38 cellular contexts compared by ENCODE assay signal in the genomic region with DNA sequence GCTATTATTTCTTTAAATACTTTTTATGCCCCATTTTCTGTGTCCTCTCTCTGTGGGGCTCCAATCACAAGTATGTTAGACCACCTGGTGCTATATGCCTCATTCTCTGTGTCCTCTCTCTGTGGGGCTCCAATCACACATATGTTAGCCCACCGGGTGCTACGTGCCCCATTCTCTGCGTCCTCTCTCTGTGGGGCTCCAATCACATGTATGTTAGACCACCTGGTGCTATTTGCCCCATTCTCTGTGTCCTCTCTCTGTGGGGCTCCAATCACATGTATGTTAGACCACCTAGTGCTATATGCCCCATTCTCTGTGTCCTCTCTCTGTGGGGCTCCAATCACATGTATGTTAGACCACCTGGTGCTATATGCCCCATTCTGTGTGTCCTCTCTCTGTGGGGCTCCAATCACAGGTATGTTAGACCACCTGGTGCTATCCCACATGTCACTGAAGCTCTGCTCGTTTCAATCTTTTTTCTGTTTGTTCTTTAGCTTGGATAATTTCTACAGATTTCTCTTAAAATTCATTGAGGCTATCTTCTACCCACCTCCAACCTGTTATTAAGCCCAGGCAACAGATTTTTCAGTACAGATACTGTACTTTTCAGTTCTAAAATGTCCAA. TPM values are rescaled to one million over a fixed set of nuclear protein-coding genes. Genes with fewer than 3 reads are reported as not detected.
DNase-seq lines count a peak whose midpoint lies in the region; ATAC-seq, FAIRE-seq and TF ChIP-seq lines count a peak whose summit lies in the region.
"Had no signal": no experiment of that assay in that cellular context is flagged by ENCODE, and none has a peak within 500 bp of the region (broad histone marks: within the 10 kb centered on the region; RNA-seq: fewer than 3 reads in every experiment).

No MANE protein-coding gene starts in this region.

- no peak for FAIRE-seq in HepG2 (lab: Jason Lieb, UNC)
- FAIRE-seq: A204.1, A549, D721Med had no signal

- H3K27ac ChIP-seq in HepG2 (ENCODE audit: extremely low read length, insufficient read depth, low read length) (no peak overlapping the region), right lobe of liver (no peak overlapping the region), HEK293 (ENCODE audit: extremely low read depth, low read depth, low read length) (no peak overlapping the region), spleen (no peak overlapping the region)
- H3K27ac ChIP-seq: 22Rv1; A549; BLaER1; BLaER1 treated with 17β-estradiol and CSF1 and Interleukin-3, amounts not matched to agents 10 nM and 100 nM; C4-2B had no signal

- no peak overlapping the region for H3K4me2 ChIP-seq in HepG2 (ENCODE audit: low read depth, low read length)
- H3K4me2 ChIP-seq: A549; BLaER1; BLaER1 treated with 17β-estradiol and CSF1 and Interleukin-3, amounts not matched to agents 10 nM and 100 nM had no signal

- no peaks in the 10 kb centered on the region for H3K4me1 Mint-ChIP-seq in endothelial cell (ENCODE audit: unreplicated experiment)
- no peaks in the 10 kb centered on the region for H3K4me1 Mint-ChIP-seq in stimulated activated naive B cell treated with anti-CD40 and anti-IgM and Interleukin-4, amounts not matched to agents 10 μg/mL and 1 μg/mL and 100 μg/mL, for 72 hours
- H3K4me1 Mint-ChIP-seq: B cell; CD14-positive monocyte; CD8-positive, alpha-beta memory T cell had no signal

- TF ChIP-seq POLR2A in HepG2 (IDR thresholded peaks at IDR 0.05; ENCODE audit: insufficient read depth in 1 of 2, low read depth in 2 of 2, low read length in 2 of 2) (no peak), right lobe of liver (IDR thresholded peaks at IDR 0.05) (no peak), spleen (IDR thresholded peaks at IDR 0.05) (no peak)

- H4K20me1 ChIP-seq in HepG2 (ENCODE audit: insufficient read depth, low read length) = no peaks in the 10 kb centered on the region

- H3K36me3 ChIP-seq in HepG2 (replicated peaks in 1 of 2; ENCODE audit: control insufficient read depth in 1 of 2, insufficient read depth in 2 of 2, low read length in 2 of 2) (0 out of 5 replicates have a peak, but pooled peaks cover 0 to 3% of the 10 kb centered on the region in 2 experiments), right lobe of liver (peaks cover 0 to 4% (median 0%) of the 10 kb centered on the region in 4 donors), HEK293 (ENCODE audit: control insufficient read depth in 2 of 2, insufficient read depth in 1 of 2, low read length in 2 of 2) (no peaks in the 10 kb centered on the region; a peak in 1 of 3 replicates), spleen (peaks cover 0 to 80% (median 15%) of the 10 kb centered on the region in 6 donors)
- H3K36me3 ChIP-seq: BE2C had no signal

- no peak for ATAC-seq in HepG2
- ATAC-seq in right lobe of liver = no peak
- ATAC-seq in stimulated activated naive B cell treated with anti-CD40 and anti-IgM and Interleukin-4, amounts not matched to agents 10 μg/mL and 1 μg/mL and 100 μg/mL, for 72 hours (replicated peaks) = no peak
- ATAC-seq: A549; CD8-positive, alpha-beta T cell had no signal

- H3K27me3 Mint-ChIP-seq in endothelial cell (ENCODE audit: unreplicated experiment) = peaks cover 4% of the 10 kb centered on the region
- H3K27me3 Mint-ChIP-seq in stimulated activated naive B cell treated with anti-CD40 and anti-IgM and Interleukin-4, amounts not matched to agents 10 μg/mL and 1 μg/mL and 100 μg/mL, for 72 hours = no peaks in the 10 kb centered on the region
- H3K27me3 Mint-ChIP-seq: B cell; CD4-positive, alpha-beta memory T cell; CD4-positive, alpha-beta T cell; CD4-positive, CD25-positive, alpha-beta regulatory T cell; CD8-positive, alpha-beta memory T cell had no signal

- no peak for DNase-seq in HepG2 (ENCODE audit: low spot score)
- DNase-seq in right lobe of liver = no peak
- DNase-seq in endothelial cell (ENCODE audit: low spot score) = no peak
- peak; percentile 12 for DNase-seq in spleen
- no peak for DNase-seq in stimulated activated naive B cell treated with anti-CD40 and anti-IgM and Interleukin-4, amounts not matched to agents 10 μg/mL and 1 μg/mL and 100 μg/mL, for 72 hours
- DNase-seq in NCI-H146 treated with DMSO at 0.1 percent for 48 hours (lab: John Stamatoyannopoulos, UW; ENCODE audit: unreplicated experiment) = no peak
- DNase-seq in SIG-M5 (lab: John Stamatoyannopoulos, UW) = no peak
- DNase-seq: 8988T; ACHN; AML-193; BE2C; C1 segment of cervical spinal cord; Caco-2; Calu3; CD4-positive, alpha-beta memory T cell; CD4-positive, alpha-beta T cell; CD4-positive, CD25-positive, alpha-beta regulatory T cell; CD8-positive, alpha-beta memory T cell; CD8-positive, alpha-beta T cell; COR-L47; DMS 273 treated with DMSO at 0.1 percent for 48 hours; DMS153; DMS53; DMS79; DMS79 treated with DMSO at 0.1 percent for 48 hours; DND-41; EL had no signal

- H3K4me3 Mint-ChIP-seq in endothelial cell (ENCODE audit: unreplicated experiment) = peak overlapping the region; percentile 1
- H3K4me3 Mint-ChIP-seq in stimulated activated naive B cell treated with anti-CD40 and anti-IgM and Interleukin-4, amounts not matched to agents 10 μg/mL and 1 μg/mL and 100 μg/mL, for 72 hours = no peak overlapping the region
- H3K4me3 Mint-ChIP-seq: B cell; CD14-positive monocyte; CD4-positive, alpha-beta memory T cell; CD4-positive, alpha-beta T cell; CD4-positive, CD25-positive, alpha-beta regulatory T cell; CD8-positive, alpha-beta memory T cell; CD8-positive, alpha-beta T cell had no signal

- TF ChIP-seq EP300 in HepG2 (IDR thresholded peaks at IDR 0.05; ENCODE audit: low read depth in 2 of 2, low read length in 2 of 2) = no peak
- TF ChIP-seq EP300 in HepG2 (CRISPR knock-in tag; IDR thresholded peaks at IDR 0.05; ENCODE audit: borderline replicate concordance) = no peak

- no peak overlapping the region for H3K9ac ChIP-seq in HepG2 (ENCODE audit: insufficient read depth, low read depth, low read length)
- H3K9ac ChIP-seq: BLaER1; BLaER1 treated with 17β-estradiol and CSF1 and Interleukin-3, amounts not matched to agents 10 nM and 100 nM had no signal

- in situ Hi-C loops in HepG2 (cut with HindIII; ENCODE audit: extremely low pct_ligation_motif_present, low pct_unique_long_range_greater_than_20kb) = no loop called here

- H3K27me3 ChIP-seq in HepG2 (ENCODE audit: control insufficient read depth in 1 of 2, insufficient read depth in 2 of 2, low read length in 2 of 2) = no peaks in the 10 kb centered on the region
- H3K27me3 ChIP-seq in right lobe of liver = no peaks in the 10 kb centered on the region
- no peaks in the 10 kb centered on the region for H3K27me3 ChIP-seq in spleen (replicated peaks in 1 of 7)
- H3K27me3 ChIP-seq: BE2C; BLaER1; BLaER1 treated with 17β-estradiol and CSF1 and Interleukin-3, amounts not matched to agents 10 nM and 100 nM had no signal

- BruUV-seq in HepG2 (replicated peaks; lab: Mats Ljungman, UMichigan) = no TSS peak

- no peaks in the 10 kb centered on the region for H3K79me2 ChIP-seq in HepG2 (ENCODE audit: insufficient read depth, low read length)

- TF ChIP-seq CTCF in HepG2 (CRISPR knock-in tag; IDR thresholded peaks at IDR 0.05) (no peak), right lobe of liver (IDR thresholded peaks at IDR 0.05) (no peak), HEK293 (tag by site-specific recombination; IDR thresholded peaks at IDR 0.05) (no peak), endothelial cell (IDR thresholded peaks at IDR 0.05; ENCODE audit: unreplicated experiment) (no peak), spleen (IDR thresholded peaks at IDR 0.05 in 8 of 11, conservative IDR thresholded peaks at IDR 0.05 in 3 of 11) (no peak)

- no peak for TF ChIP-seq RAD21 in HepG2 (CRISPR knock-in tag; IDR thresholded peaks at IDR 0.05)

- peaks cover 61% of the 10 kb centered on the region for H3K36me3 Mint-ChIP-seq in endothelial cell (ENCODE audit: low read depth, unreplicated experiment)
- peaks cover 75 to 86% of the 10 kb centered on the region in 2 donors for H3K36me3 Mint-ChIP-seq in stimulated activated naive B cell treated with anti-CD40 and anti-IgM and Interleukin-4, amounts not matched to agents 10 μg/mL and 1 μg/mL and 100 μg/mL, for 72 hours

- CTCF ChIA-PET in HepG2 (lab: Yijun Ruan, JAX; ENCODE audit: low intra/inter-chr PET ratio, low total read pairs) (no interaction called here), HEK293 (lab: Yijun Ruan, JAX) (no interaction called here)

- H3K27ac Mint-ChIP-seq in endothelial cell (ENCODE audit: unreplicated experiment) = no peak overlapping the region
- no peak overlapping the region for H3K27ac Mint-ChIP-seq in stimulated activated naive B cell treated with anti-CD40 and anti-IgM and Interleukin-4, amounts not matched to agents 10 μg/mL and 1 μg/mL and 100 μg/mL, for 72 hours
- H3K27ac Mint-ChIP-seq: B cell; CD14-positive monocyte; CD4-positive, alpha-beta T cell; CD8-positive, alpha-beta memory T cell; CD8-positive, alpha-beta T cell had no signal

- intact Hi-C loops in HepG2 (cut with micrococcal nuclease; ENCODE audit: unreplicated experiment) (no loop called here), right lobe of liver (cut with DNase I) (no loop called here), spleen (cut with DNase I; ENCODE audit: low total_unique reads) (no loop called here)

- 83% methylated on average over 4 of the region's 4 CpGs for WGBS in HepG2 (ENCODE audit: low lambda C conversion rate)
- 91% methylated on average over 4 of the region's 4 CpGs for WGBS in right lobe of liver (ENCODE audit: insufficient coverage, low coverage, low lambda C conversion rate, missing lambda C conversion rate)
- WGBS in spleen, 5 donors = 90 to 99% (median 96%) methylated on average over 4 of the region's 4 CpGs

- POLR2A ChIA-PET in HepG2 (lab: Yijun Ruan, JAX) = no interaction called here
- POLR2A ChIA-PET in HEK293 (lab: Yijun Ruan, JAX) = interaction anchor here (0.7 kb wide), 1 partner anchor 23 kb away, joined by 7 read pairs; no protein-coding TSS in a partner anchor

- peaks cover 13% of the 10 kb centered on the region for H3K9me3 Mint-ChIP-seq in endothelial cell (ENCODE audit: unreplicated experiment)
- H3K9me3 Mint-ChIP-seq in stimulated activated naive B cell treated with anti-CD40 and anti-IgM and Interleukin-4, amounts not matched to agents 10 μg/mL and 1 μg/mL and 100 μg/mL, for 72 hours = peaks cover 21 to 34% of the 10 kb centered on the region in 2 donors

- no peaks in the 10 kb centered on the region for H3K4me1 ChIP-seq in HepG2 (ENCODE audit: insufficient read depth, low read length)
- no peaks in the 10 kb centered on the region for H3K4me1 ChIP-seq in right lobe of liver
- no peaks in the 10 kb centered on the region for H3K4me1 ChIP-seq in HEK293 (ENCODE audit: control insufficient read depth, insufficient read depth, low read length)
- peaks cover 0 to 17% (median 9%) of the 10 kb centered on the region in 6 donors for H3K4me1 ChIP-seq in spleen
- H3K4me1 ChIP-seq: A549, BE2C, Caco-2 had no signal

- no peak overlapping the region for H2AFZ ChIP-seq in HepG2 (ENCODE audit: low read length)

- peaks cover 6% of the 10 kb centered on the region for H3K9me3 ChIP-seq in HepG2 (ENCODE audit: low read length)
- peaks cover 0 to 2% (median 0%) of the 10 kb centered on the region in 4 donors for H3K9me3 ChIP-seq in right lobe of liver
- no peaks in the 10 kb centered on the region for H3K9me3 ChIP-seq in HEK293 (ENCODE audit: control insufficient read depth, insufficient read depth, low read depth, low read length)
- H3K9me3 ChIP-seq in spleen = peaks cover 0 to 32% (median 27%) of the 10 kb centered on the region in 8 donors
- H3K9me3 ChIP-seq: A549, Caco-2 had no signal

- H3K4me3 ChIP-seq in HepG2 (replicated peaks in 1 of 3; ENCODE audit: insufficient read depth in 1 of 3, low read depth in 2 of 3, low read length in 3 of 3) = no peak overlapping the region
- H3K4me3 ChIP-seq in right lobe of liver = no peak overlapping the region
- no peak overlapping the region for H3K4me3 ChIP-seq in HEK293 (ENCODE audit: low read depth, low read length)
- H3K4me3 ChIP-seq in spleen = no peak overlapping the region
- H3K4me3 ChIP-seq: A549, BLaER1 had no signal

RNA-seq across cellular contexts. Expression of a gene that starts 28.2 kb away (rescaled TPM):
- total RNA-seq in HepG2 (2016; rRNA removed; fragmentation: Illumina TruSeq; extraction: Trizol) (2.3 and 6.8 TPM in 2 replicates), right lobe of liver (10 to 100 TPM; 10.9 to 20.0 (median 13.8) TPM), endothelial cell (ENCODE audit: unreplicated experiment) (21.7 TPM), spleen (10 to 100 TPM; 22.5 to 57.6 (median 39.9) TPM)
- total RNA-seq in HepG2 (2016; cell fraction: cytosol; rRNA removed; fragmentation: Illumina TruSeq; extraction: Trizol; ENCODE audit: low read depth) = 23.4 and 25.3 TPM in 2 replicates
- total RNA-seq in HepG2 (2016; cell fraction: insoluble cytoplasmic fraction; rRNA removed; fragmentation: Illumina TruSeq; extraction: Trizol) = 1.7 and 5.9 TPM in 2 replicates
- 6.7 and 7.2 TPM in 2 replicates for total RNA-seq in HepG2 (2016; cell fraction: membrane; rRNA removed; fragmentation: Illumina TruSeq; extraction: Trizol)
- total RNA-seq in HepG2 (2016; cell fraction: nucleus; rRNA removed; fragmentation: Illumina TruSeq; extraction: Trizol) = 6.8 and 8.9 TPM in 2 replicates
- polyA plus RNA-seq in HepG2 (2011; rRNA removed) (8.5 and 13.7 TPM in 2 replicates), spleen (10 to 100 TPM; 10.4 to 22.6 (median 19.8) TPM)
- polyA plus RNA-seq in HepG2 (2011; cell fraction: cytosol; rRNA removed) = 6.6 and 9.1 TPM in 2 replicates
- 21.9 and 22.4 TPM in 2 replicates for polyA plus RNA-seq in HepG2 (2011; cell fraction: nucleus; rRNA removed)
- 7.4 and 13.7 TPM in 2 replicates for polyA plus RNA-seq in HepG2 (2012)
- polyA plus RNA-seq in HepG2 (2016; cell fraction: cytosol; fragmentation: Illumina TruSeq; extraction: Trizol; ENCODE audit: low read depth) = 1.2 and 1.4 TPM in 2 replicates
- polyA plus RNA-seq in HepG2 (2016; cell fraction: insoluble cytoplasmic fraction; fragmentation: Illumina TruSeq; extraction: Trizol; ENCODE audit: low read depth) = 1.7 and 1.8 TPM in 2 replicates
- 1.1 and 1.4 TPM in 2 replicates for polyA plus RNA-seq in HepG2 (2016; cell fraction: membrane; fragmentation: Illumina TruSeq; extraction: Trizol; ENCODE audit: low read depth)
- 9.6 and 11.1 TPM in 2 replicates for polyA plus RNA-seq in HepG2 (2016; cell fraction: nucleus; fragmentation: Illumina TruSeq; extraction: Trizol; ENCODE audit: insufficient read depth, low read depth)
- 30.2 and 40.1 TPM in 2 replicates for polyA minus RNA-seq in HepG2 (2011; rRNA and poly(A)+ RNA removed; ENCODE audit: low replicate concordance)
- 10.7 and 15.0 TPM in 2 replicates for polyA minus RNA-seq in HepG2 (2011; cell fraction: cytosol; rRNA and poly(A)+ RNA removed)
- polyA minus RNA-seq in HepG2 (2011; cell fraction: nucleus; rRNA and poly(A)+ RNA removed) = 13.4 and 17.4 TPM in 2 replicates

RNA-seq across cellular contexts. Expression of a gene that starts 39.0 kb away (rescaled TPM):
- total RNA-seq in HepG2 (2016; rRNA removed; fragmentation: Illumina TruSeq; extraction: Trizol) (0.15 and 0.20 TPM in 2 replicates), right lobe of liver (under 1 TPM in 3 of 6 experiments, not detected in 3; 0.07 to 0.13 (median 0.09) TPM), endothelial cell (ENCODE audit: unreplicated experiment) (4.3 TPM), spleen (1 to 10 TPM in 6 of 7 donors, under 1 TPM in 1; 0.60 to 2.7 (median 1.6) TPM)
- not detected in 2 replicates for total RNA-seq in HepG2 (2016; cell fraction: cytosol; rRNA removed; fragmentation: Illumina TruSeq; extraction: Trizol; ENCODE audit: low read depth)
- 0.21 and 0.28 TPM in 2 replicates for total RNA-seq in HepG2 (2016; cell fraction: insoluble cytoplasmic fraction; rRNA removed; fragmentation: Illumina TruSeq; extraction: Trizol)
- 0.19 and 0.31 TPM in 2 replicates for total RNA-seq in HepG2 (2016; cell fraction: membrane; rRNA removed; fragmentation: Illumina TruSeq; extraction: Trizol)
- total RNA-seq in HepG2 (2016; cell fraction: nucleus; rRNA removed; fragmentation: Illumina TruSeq; extraction: Trizol) = 0.22 TPM in 1 of 2 replicates, not detected in the other
- polyA plus RNA-seq in HepG2 (2011; rRNA removed) (0.28 and 0.34 TPM in 2 replicates), spleen (1 to 10 TPM; 2.5 to 3.7 (median 2.7) TPM)
- polyA plus RNA-seq in HepG2 (2011; cell fraction: cytosol; rRNA removed) = 0.32 and 0.42 TPM in 2 replicates
- 3.2 and 3.6 TPM in 2 replicates for polyA plus RNA-seq in HepG2 (2011; cell fraction: nucleus; rRNA removed)
- 0.25 and 0.61 TPM in 2 replicates for polyA plus RNA-seq in HepG2 (2012)
- 0.06 and 0.08 TPM in 2 replicates for polyA plus RNA-seq in HepG2 (2016; cell fraction: cytosol; fragmentation: Illumina TruSeq; extraction: Trizol; ENCODE audit: low read depth)
- 0.33 and 0.39 TPM in 2 replicates for polyA plus RNA-seq in HepG2 (2016; cell fraction: insoluble cytoplasmic fraction; fragmentation: Illumina TruSeq; extraction: Trizol; ENCODE audit: low read depth)
- polyA plus RNA-seq in HepG2 (2016; cell fraction: membrane; fragmentation: Illumina TruSeq; extraction: Trizol; ENCODE audit: low read depth) = 0.20 TPM in 1 of 2 replicates, not detected in the other
- 0.55 and 0.61 TPM in 2 replicates for polyA plus RNA-seq in HepG2 (2016; cell fraction: nucleus; fragmentation: Illumina TruSeq; extraction: Trizol; ENCODE audit: insufficient read depth, low read depth)
- 0.09 and 0.42 TPM in 2 replicates for polyA minus RNA-seq in HepG2 (2011; rRNA and poly(A)+ RNA removed; ENCODE audit: low replicate concordance)
- polyA minus RNA-seq in HepG2 (2011; cell fraction: cytosol; rRNA and poly(A)+ RNA removed) = 0.30 TPM in 1 of 2 replicates, not detected in the other
- 0.25 and 0.39 TPM in 2 replicates for polyA minus RNA-seq in HepG2 (2011; cell fraction: nucleus; rRNA and poly(A)+ RNA removed)
- polyA plus RNA-seq: AG04450, CD14-positive monocyte had no signal
